ENCODE assay signal across 12 cellular contexts in the genomic region with DNA sequence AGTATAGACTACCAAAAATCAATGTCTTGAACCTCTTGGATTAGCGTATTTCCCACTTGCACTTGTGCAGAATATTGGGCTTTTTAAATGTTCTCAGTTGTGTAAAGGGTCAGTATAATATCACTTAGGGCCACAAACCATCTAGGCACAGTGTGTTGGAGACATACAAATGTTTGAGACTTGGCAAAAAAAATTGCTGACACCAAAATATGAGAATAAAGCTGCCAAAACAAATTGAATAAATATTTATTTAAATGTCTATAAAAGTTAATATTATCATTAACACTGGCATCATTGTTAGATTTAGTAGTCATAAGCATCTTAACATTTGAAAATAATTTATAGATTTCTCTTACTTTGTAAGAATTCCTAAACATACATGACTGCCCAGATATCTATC.
"Had no signal": no experiment of that assay in that cellular context is flagged by ENCODE, and none has a peak within 500 bp of the region (broad histone marks: within the 10 kb centered on the region; RNA-seq: fewer than 3 reads in every experiment).

No MANE protein-coding gene starts in this region.

- H3K4me1 ChIP-seq: body of pancreas, gastrocnemius medialis, vagina had no signal

- H3K4me3 ChIP-seq: body of pancreas, cardiac muscle cell, gastrocnemius medialis, thoracic aorta, vagina had no signal

- ATAC-seq: activated naive CD8-positive, alpha-beta T cell treated with anti-CD3 and anti-CD28 coated beads, Interleukin-2, amount 50 U/mL, for 24 hours; body of pancreas; gastrocnemius medialis had no signal

- H3K36me3 ChIP-seq: cardiac muscle cell, gastrocnemius medialis, thoracic aorta, vagina, WERI-Rb-1 had no signal

- H3K9me3 ChIP-seq: body of pancreas, gastrocnemius medialis, thoracic aorta, vagina had no signal

- H3K27ac ChIP-seq: body of pancreas, cardiac muscle cell, gastrocnemius medialis, thoracic aorta, vagina, WERI-Rb-1 had no signal

- DNase-seq: activated CD4-positive, CD25-positive, alpha-beta regulatory T cell treated with anti-CD3 and anti-CD28 coated beads, Interleukin-2, amount 50 U/mL, for 72 hours; effector CD8-positive, alpha-beta T cell; gastrocnemius medialis; left cardiac atrium; occipital lobe; stimulated activated naive CD4-positive, alpha-beta T cell treated with Interleukin-2 at 50 U/mL for 16 hours had no signal

- H3K27me3 ChIP-seq: body of pancreas, cardiac muscle cell, gastrocnemius medialis, vagina had no signal
